ENCODE assay signal across 10 cellular contexts in genomic region chr12:64635356-64635998, GRCh38. TPM values are rescaled to one million over a fixed set of nuclear protein-coding genes. Genes with fewer than 3 reads are reported as not detected.
DNase-seq lines count a peak whose midpoint lies in the region; ATAC-seq and TF ChIP-seq lines count a peak whose summit lies in the region.
"Had no signal": no experiment of that assay in that cellular context is flagged by ENCODE, and none has a peak within 500 bp of the region (broad histone marks: within the 10 kb centered on the region; RNA-seq: fewer than 3 reads in every experiment).

No MANE protein-coding gene starts in this region.

- POLR2A ChIA-PET in CD8-positive, alpha-beta T cell (lab: Charles Lee) = interaction anchor here (1.2 kb wide), 1 partner anchor 8 kb away, joined by 4 read pairs; no protein-coding TSS in a partner anchor
- POLR2A ChIA-PET in activated CD8-positive, alpha-beta T cell treated with anti-CD3 and anti-CD28 coated beads, Interleukin-2, amount 10 ng/mL, durations not matched to agents 7 days and 5 days (lab: Charles Lee) = interaction anchor here (1.2 kb wide), 1 partner anchor 25 kb away, joined by 3 read pairs; no protein-coding TSS in a partner anchor

- H3K27me3 ChIP-seq in CD8-positive, alpha-beta T cell (ENCODE audit: insufficient read depth, low read length) = no peaks in the 10 kb centered on the region

- peaks cover 7% of the 10 kb centered on the region for H3K9me3 Mint-ChIP-seq in CD8-positive, alpha-beta T cell
- H3K9me3 Mint-ChIP-seq in activated CD8-positive, alpha-beta T cell treated with anti-CD3 and anti-CD28 coated beads, Interleukin-2, amount 10 ng/mL, durations not matched to agents 7 days and 5 days (ENCODE audit: insufficient read depth) = peaks cover 7% of the 10 kb centered on the region
- H3K9me3 Mint-ChIP-seq in nephron progenitor cell = peaks cover 22% of the 10 kb centered on the region

- peaks cover 87% of the 10 kb centered on the region for H3K4me1 ChIP-seq in CD8-positive, alpha-beta T cell (ENCODE audit: insufficient read depth, low read length)

- H3K4me1 Mint-ChIP-seq in CD8-positive, alpha-beta T cell (ENCODE audit: low read depth) = peaks cover 88% of the 10 kb centered on the region
- H3K4me1 Mint-ChIP-seq in activated CD8-positive, alpha-beta T cell treated with anti-CD3 and anti-CD28 coated beads, Interleukin-2, amount 10 ng/mL, durations not matched to agents 7 days and 5 days (ENCODE audit: low read depth) = peaks cover 54% of the 10 kb centered on the region
- peaks cover 26% of the 10 kb centered on the region for H3K4me1 Mint-ChIP-seq in nephron progenitor cell

- intact Hi-C loops in CD8-positive, alpha-beta T cell (cut with DNase I, micrococcal nuclease) = loop anchor here in 1 of 2 experiments (2.0 kb wide), 1 partner anchor 39 kb away; no protein-coding TSS in a partner anchor

- H3K4me3 Mint-ChIP-seq in CD8-positive, alpha-beta T cell = peak overlapping the region; percentile 30
- no peak overlapping the region for H3K4me3 Mint-ChIP-seq in activated CD8-positive, alpha-beta T cell treated with anti-CD3 and anti-CD28 coated beads, Interleukin-2, amount 10 ng/mL, durations not matched to agents 7 days and 5 days
- no peak overlapping the region for H3K4me3 Mint-ChIP-seq in nephron progenitor cell

- peak in 1 of 7 experiments; percentile 42 for DNase-seq in CD8-positive, alpha-beta T cell
- no peak for DNase-seq in activated CD8-positive, alpha-beta T cell treated with anti-CD3 and anti-CD28 coated beads, Interleukin-2, amount 10 ng/mL, durations not matched to agents 7 days and 5 days
- DNase-seq in nephron progenitor cell (no peak), NCI-H2227 treated with DMSO at 0.1 percent for 48 hours (lab: John Stamatoyannopoulos, UW) (no peak), NAMALWA (ENCODE audit: low spot score) (no peak)
- DNase-seq: central memory CD4-positive, alpha-beta T cell; DMS153 had no signal

- H3K9me3 ChIP-seq in CD8-positive, alpha-beta T cell (ENCODE audit: low read length) = peaks cover 4% of the 10 kb centered on the region

- H3K27me3 Mint-ChIP-seq in CD8-positive, alpha-beta T cell (ENCODE audit: low read depth) = no peaks in the 10 kb centered on the region
- H3K27me3 Mint-ChIP-seq in activated CD8-positive, alpha-beta T cell treated with anti-CD3 and anti-CD28 coated beads, Interleukin-2, amount 10 ng/mL, durations not matched to agents 7 days and 5 days (ENCODE audit: low read depth) = no peaks in the 10 kb centered on the region
- peaks cover 5% of the 10 kb centered on the region for H3K27me3 Mint-ChIP-seq in nephron progenitor cell (ENCODE audit: low read depth, poor library complexity)

- peak overlapping the region; percentile 73 for H3K27ac Mint-ChIP-seq in CD8-positive, alpha-beta T cell
- H3K27ac Mint-ChIP-seq in activated CD8-positive, alpha-beta T cell treated with anti-CD3 and anti-CD28 coated beads, Interleukin-2, amount 10 ng/mL, durations not matched to agents 7 days and 5 days = peak overlapping the region; percentile 2
- peak overlapping the region; percentile 91 for H3K27ac Mint-ChIP-seq in nephron progenitor cell

- H3K27ac ChIP-seq in CD8-positive, alpha-beta T cell (ENCODE audit: low read depth, low read length) = no peak overlapping the region

- H3K36me3 ChIP-seq in CD8-positive, alpha-beta T cell (ENCODE audit: insufficient read depth, low read length) = peaks cover 7% of the 10 kb centered on the region

- no peak overlapping the region for H3K4me3 ChIP-seq in CD8-positive, alpha-beta T cell (ENCODE audit: low read depth, low read length)

- no peak for TF ChIP-seq CTCF in CD8-positive, alpha-beta T cell (IDR thresholded peaks at IDR 0.05)
- no peak for TF ChIP-seq CTCF in nephron progenitor cell (IDR thresholded peaks at IDR 0.05)

- H3K36me3 Mint-ChIP-seq in CD8-positive, alpha-beta T cell = peaks cover 73% of the 10 kb centered on the region
- H3K36me3 Mint-ChIP-seq in activated CD8-positive, alpha-beta T cell treated with anti-CD3 and anti-CD28 coated beads, Interleukin-2, amount 10 ng/mL, durations not matched to agents 7 days and 5 days (ENCODE audit: low read depth) = peaks cover 63% of the 10 kb centered on the region
- peaks cover 64% of the 10 kb centered on the region for H3K36me3 Mint-ChIP-seq in nephron progenitor cell (ENCODE audit: low read depth)

- no peak for ATAC-seq in CD8-positive, alpha-beta T cell
- ATAC-seq in GM18909 (IDR thresholded peaks at IDR 0.05; ENCODE audit: poor library complexity, unreplicated experiment) (peak; percentile 58), GM19035 (IDR thresholded peaks at IDR 0.05; ENCODE audit: unreplicated experiment) (no peak)
- ATAC-seq in activated CD8-positive, alpha-beta T cell treated with anti-CD3 and anti-CD28 coated beads, Interleukin-2, amount 10 ng/mL, durations not matched to agents 7 days and 5 days = no peak
- ATAC-seq: esophagus mucosa had no signal

- CTCF ChIA-PET in CD8-positive, alpha-beta T cell (lab: Charles Lee) = interaction anchor here (1.0 kb wide), 1 partner anchor 26 kb away, joined by 3 read pairs; no protein-coding TSS in a partner anchor
- CTCF ChIA-PET in activated CD8-positive, alpha-beta T cell treated with anti-CD3 and anti-CD28 coated beads, Interleukin-2, amount 10 ng/mL, durations not matched to agents 7 days and 5 days (lab: Charles Lee) = no interaction called here

RNA-seq across cellular contexts. Expression of gene RASSF3, which starts 25.2 kb away (rescaled TPM):
- total RNA-seq in CD8-positive, alpha-beta T cell = 100 to 1,000 TPM; 109 to 118 TPM
- 10 to 100 TPM; 61.7 to 63.7 TPM for total RNA-seq in activated CD8-positive, alpha-beta T cell treated with anti-CD3 and anti-CD28 coated beads, Interleukin-2, amount 10 ng/mL, durations not matched to agents 7 days and 5 days

Comparison
In these comparisons a context has a peak if more than half of its experiments do, and no peak if none do; other contexts are left out.
1. H3K27ac Mint-ChIP-seq: peak in every context shown above with its lines; median percentile 91 in nephron progenitor cell; 73 in CD8-positive, alpha-beta T cell; 2 in activated CD8-positive, alpha-beta T cell treated with anti-CD3 and anti-CD28 coated beads, Interleukin-2, amount 10 ng/mL, durations not matched to agents 7 days and 5 days.